Comparison of ENCODE assay signal across 20 cellular contexts in the genomic region with DNA sequence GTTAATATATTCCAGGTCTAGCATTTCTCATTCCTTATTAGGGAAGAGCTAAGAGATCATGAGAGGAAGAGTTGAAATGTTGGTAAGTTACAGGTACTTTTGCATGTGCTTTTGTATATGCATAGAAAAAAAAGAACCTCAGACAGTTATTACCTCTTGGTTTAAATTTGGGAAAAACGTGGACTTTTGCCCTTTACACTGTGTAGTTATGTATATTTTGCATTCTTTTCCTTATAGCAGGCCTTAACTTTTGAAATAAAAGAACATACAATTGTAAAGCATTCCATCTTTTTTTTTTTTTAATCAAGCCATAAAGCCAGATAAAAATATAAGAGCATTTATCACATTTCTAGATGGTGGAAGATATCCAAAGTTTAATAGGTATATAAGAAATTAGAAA.
A peak's percentile ranks its signal among the peaks of the same experiment; 100 is the strongest.
DNase-seq lines count a peak whose midpoint lies in the region; ATAC-seq, FAIRE-seq and TF ChIP-seq lines count a peak whose summit lies in the region.
"Had no signal": no experiment of that assay in that cellular context is flagged by ENCODE, and none has a peak within 500 bp of the region (broad histone marks: within the 10 kb centered on the region; RNA-seq: fewer than 3 reads in every experiment).

No MANE protein-coding gene starts in this region.

- peaks cover 6% of the 10 kb centered on the region for H3K79me2 ChIP-seq in HepG2 (ENCODE audit: insufficient read depth, low read length)

- H3K56ac ChIP-seq in IMR-90 (ENCODE audit: extremely low read depth, insufficient read depth, low read length), result no peak overlapping the region

- H3K27ac ChIP-seq in HepG2 (ENCODE audit: extremely low read length, insufficient read depth, low read length) (no peak overlapping the region), right lobe of liver (no peak overlapping the region), IMR-90 (ENCODE audit: insufficient read depth, low read length) (no peak overlapping the region), stomach (no peak overlapping the region), testis (no peak overlapping the region)

- peak overlapping the region; percentile 11 for H2BK5ac ChIP-seq in IMR-90 (ENCODE audit: low read depth, low read length, poor library complexity, severe bottlenecking)

- no peak overlapping the region for H3K14ac ChIP-seq in IMR-90 (replicated peaks; ENCODE audit: low read depth, low read length)

- no peak for TF ChIP-seq RAD21 in HepG2 (CRISPR knock-in tag; IDR thresholded peaks at IDR 0.05)
- no peak for TF ChIP-seq RAD21 in IMR-90 (IDR thresholded peaks at IDR 0.05; ENCODE audit: low read length)

- no peak overlapping the region for H3K23ac ChIP-seq in IMR-90 (ENCODE audit: low read depth, low read length)

- H3K9me3 ChIP-seq in HepG2 (ENCODE audit: low read length), result no peaks in the 10 kb centered on the region
- no peaks in the 10 kb centered on the region for H3K9me3 ChIP-seq in right lobe of liver
- no peaks in the 10 kb centered on the region for H3K9me3 ChIP-seq in IMR-90 (ENCODE audit: control insufficient read depth, insufficient read depth, low read length)
- no peaks in the 10 kb centered on the region for H3K9me3 ChIP-seq in stomach
- no peaks in the 10 kb centered on the region for H3K9me3 ChIP-seq in testis
- H3K9me3 ChIP-seq: HAP-1 had no signal

- CTCF ChIA-PET in HepG2 (lab: Yijun Ruan, JAX; ENCODE audit: low intra/inter-chr PET ratio, low total read pairs) (no interaction called here), IMR-90 (lab: Yijun Ruan, JAX) (no interaction called here)

- no peak overlapping the region for H2AFZ ChIP-seq in HepG2 (ENCODE audit: low read length)
- H2AFZ ChIP-seq in IMR-90 (replicated peaks; ENCODE audit: low read length, poor library complexity), result no peak overlapping the region

- ATAC-seq in HepG2 (no peak), right lobe of liver (no peak), IMR-90 (ENCODE audit: low read depth) (no peak), left colon (peak; percentile 76), GM18517 (IDR thresholded peaks at IDR 0.05; ENCODE audit: unreplicated experiment) (no peak)

- H3K79me1 ChIP-seq in IMR-90 (ENCODE audit: low read depth in 1 of 2, low read length in 2 of 2), result peaks cover 4 to 22% of the 10 kb centered on the region in 2 experiments; a peak in 3 of 4 replicates

- no peak for FAIRE-seq in HepG2 (lab: Jason Lieb, UNC)
- FAIRE-seq: GM12891, H54 had no signal

- H3K4me3 ChIP-seq in HepG2 (replicated peaks in 1 of 3; ENCODE audit: insufficient read depth in 1 of 3, low read depth in 2 of 3, low read length in 3 of 3) (no peak overlapping the region), right lobe of liver (no peak overlapping the region), IMR-90 (ENCODE audit: insufficient read depth, low read depth, low read length) (no peak overlapping the region), stomach (no peak overlapping the region), testis (no peak overlapping the region)
- H3K4me3 ChIP-seq: HAP-1 had no signal

- no peaks in the 10 kb centered on the region for H3K27me3 ChIP-seq in HepG2 (ENCODE audit: control insufficient read depth in 1 of 2, insufficient read depth in 2 of 2, low read length in 2 of 2)
- no peaks in the 10 kb centered on the region for H3K27me3 ChIP-seq in right lobe of liver
- no peaks in the 10 kb centered on the region for H3K27me3 ChIP-seq in IMR-90 (ENCODE audit: control insufficient read depth, insufficient read depth, low read length)
- H3K27me3 ChIP-seq in stomach, result no peaks in the 10 kb centered on the region
- H3K27me3 ChIP-seq in testis, result no peaks in the 10 kb centered on the region

- 49% methylated on average over 1 of the region's 1 CpG for WGBS in HepG2 (ENCODE audit: low lambda C conversion rate)
- 95% methylated on average over 1 of the region's 1 CpG for WGBS in right lobe of liver (ENCODE audit: insufficient coverage, low coverage, low lambda C conversion rate, missing lambda C conversion rate)
- no CpG with 5 or more reads among the region's 1 CpG for WGBS in IMR-90 (ENCODE audit: extremely low coverage in 2 of 2, insufficient read length in 1 of 2), 2 experiments
- whole genome bisulfite sequencing in stomach, 5 donors, result 52 to 70% (median 56%) methylated on average over 1 of the region's 1 CpG
- WGBS in testis, 2 donors, result 91 to 95% methylated on average over 1 of the region's 1 CpG

- intact Hi-C loops in HepG2 (cut with micrococcal nuclease; ENCODE audit: unreplicated experiment) (no loop called here), right lobe of liver (cut with DNase I) (no loop called here), IMR-90 (cut with micrococcal nuclease) (loop anchor here (10.0 kb wide), 1 partner anchor 45 kb away; no protein-coding TSS in a partner anchor), left colon (cut with DNase I, micrococcal nuclease) (no loop called here), stomach (cut with DNase I; ENCODE audit: low total_unique reads) (no loop called here), testis (cut with DNase I; ENCODE audit: low total_unique reads) (no loop called here)

- H3K4me1 ChIP-seq in HepG2 (ENCODE audit: insufficient read depth, low read length) (peaks cover 12% of the 10 kb centered on the region), right lobe of liver (no peaks in the 10 kb centered on the region), IMR-90 (ENCODE audit: control insufficient read depth, insufficient read depth, low read length) (peaks cover 11% of the 10 kb centered on the region), stomach (peaks cover 0 to 9% (median 2%) of the 10 kb centered on the region in 4 donors), testis (no peaks in the 10 kb centered on the region)
- H3K4me1 ChIP-seq: HAP-1 had no signal

- H3K4ac ChIP-seq in IMR-90 (ENCODE audit: low read depth, low read length), result no peak overlapping the region

- DNase-seq in HepG2 (ENCODE audit: low spot score), result no peak
- DNase-seq in right lobe of liver, result no peak
- DNase-seq in IMR-90, result no peak
- no peak for DNase-seq in left colon
- no peak for DNase-seq in stomach
- DNase-seq in testis, result no peak
- DNase-seq: 8988T; C1 segment of cervical spinal cord; Calu3; CD4-positive, alpha-beta memory T cell; COR-L47; DMS53; DMS79 treated with DMSO at 0.1 percent for 48 hours; GF-D8; GOT3; HFFc6 had no signal

- H2BK20ac ChIP-seq in IMR-90 (ENCODE audit: low read depth, low read length), result no peak overlapping the region

- BruUV-seq in HepG2 (replicated peaks; lab: Mats Ljungman, UMichigan) (no TSS peak), IMR-90 (replicated peaks; lab: Mats Ljungman, UMichigan) (no TSS peak)

- no peak overlapping the region for H3K9ac ChIP-seq in HepG2 (ENCODE audit: insufficient read depth, low read depth, low read length)
- H3K9ac ChIP-seq in IMR-90 (ENCODE audit: low read depth, low read length), result no peak overlapping the region

- no peak overlapping the region for H2BK15ac ChIP-seq in IMR-90 (ENCODE audit: low read depth, low read length)

- in situ Hi-C loops in HepG2 (cut with HindIII; ENCODE audit: extremely low pct_ligation_motif_present, low pct_unique_long_range_greater_than_20kb), result no loop called here
- in situ Hi-C loops in IMR-90 (cut with MboI; ENCODE audit: low sequenced_read_pairs), result no loop called here

- TF ChIP-seq POLR2A in HepG2 (IDR thresholded peaks at IDR 0.05; ENCODE audit: insufficient read depth in 1 of 2, low read depth in 2 of 2, low read length in 2 of 2), result no peak
- TF ChIP-seq POLR2A in right lobe of liver (IDR thresholded peaks at IDR 0.05), result no peak
- no peak for TF ChIP-seq POLR2A in IMR-90 (IDR thresholded peaks at IDR 0.05; ENCODE audit: low read depth, low read length)
- no peak for TF ChIP-seq POLR2A in stomach (IDR thresholded peaks at IDR 0.05)
- TF ChIP-seq POLR2A in testis (IDR thresholded peaks at IDR 0.05), result no peak

- no peaks in the 10 kb centered on the region for H4K20me1 ChIP-seq in HepG2 (ENCODE audit: insufficient read depth, low read length)
- peaks cover 12% of the 10 kb centered on the region; the same call in 1 of the 2 replicates for H4K20me1 ChIP-seq in IMR-90 (ENCODE audit: insufficient read depth, low read length)

- H2AK9ac ChIP-seq in IMR-90 (replicated peaks; ENCODE audit: low read depth, low read length, poor library complexity), result no peak overlapping the region

- H2BK120ac ChIP-seq in IMR-90 (ENCODE audit: low read depth, low read length), result no peak overlapping the region

- POLR2A ChIA-PET in HepG2 (lab: Yijun Ruan, JAX), result no interaction called here
- POLR2A ChIA-PET in IMR-90 (lab: Charles Lee; ENCODE audit: unreplicated experiment), result no interaction called here

- no peak overlapping the region for H4K5ac ChIP-seq in IMR-90 (ENCODE audit: low read depth, low read length)

- H3K4me2 ChIP-seq in HepG2 (ENCODE audit: low read depth, low read length) (no peak overlapping the region), IMR-90 (ENCODE audit: low read depth, low read length) (no peak overlapping the region)

- peaks cover 3% of the 10 kb centered on the region; the same call in 1 of the 2 replicates for H3K9me1 ChIP-seq in IMR-90 (ENCODE audit: insufficient read depth, low read length)

- no peaks in the 10 kb centered on the region for H3K36me3 ChIP-seq in HepG2 (replicated peaks in 1 of 2; ENCODE audit: control insufficient read depth in 1 of 2, insufficient read depth in 2 of 2, low read length in 2 of 2)
- no peaks in the 10 kb centered on the region for H3K36me3 ChIP-seq in right lobe of liver
- H3K36me3 ChIP-seq in IMR-90 (ENCODE audit: control insufficient read depth, insufficient read depth, low read length), result no peaks in the 10 kb centered on the region
- H3K36me3 ChIP-seq in stomach, result no peaks in the 10 kb centered on the region
- H3K36me3 ChIP-seq in testis (ENCODE audit: low read depth, missing control alignments), result no peaks in the 10 kb centered on the region
- H3K36me3 ChIP-seq: HAP-1 had no signal

- no peak for TF ChIP-seq EP300 in HepG2 (IDR thresholded peaks at IDR 0.05; ENCODE audit: low read depth in 2 of 2, low read length in 2 of 2)
- no peak for TF ChIP-seq EP300 in HepG2 (CRISPR knock-in tag; IDR thresholded peaks at IDR 0.05; ENCODE audit: borderline replicate concordance)
- no peak for TF ChIP-seq EP300 in stomach (IDR thresholded peaks at IDR 0.05)

- no peak overlapping the region for H2AK5ac ChIP-seq in IMR-90 (ENCODE audit: low read depth, low read length)

- H4K8ac ChIP-seq in IMR-90 (ENCODE audit: low read depth in 2 of 2, low read length in 2 of 2), result no peak overlapping the region

- H3K18ac ChIP-seq in IMR-90 (ENCODE audit: low read depth, low read length), result no peak overlapping the region

- dilution Hi-C loops in IMR-90 (cut with HindIII; ENCODE audit: low sequenced_read_pairs, unreplicated experiment), result no loop called here

- no peak overlapping the region for H4K91ac ChIP-seq in IMR-90 (ENCODE audit: insufficient read depth, low read depth, low read length)

- TF ChIP-seq CTCF in HepG2 (CRISPR knock-in tag; IDR thresholded peaks at IDR 0.05) (no peak), right lobe of liver (IDR thresholded peaks at IDR 0.05) (no peak), IMR-90 (conservative IDR thresholded peaks at IDR 0.05; ENCODE audit: low read depth, low read length) (no peak), stomach (IDR thresholded peaks at IDR 0.05) (no peak), testis (IDR thresholded peaks at IDR 0.05) (no peak)

TF ChIP-seq in IMR-90, 13 proteins besides CTCF, POLR2A, EP300 and RAD21 (continues in another document):
- TF ChIP-seq CHD1 (IDR thresholded peaks at IDR 0.05; ENCODE audit: low read depth, low read length) (no peak), SMC3 (IDR thresholded peaks at IDR 0.05; ENCODE audit: low read depth, low read length) (no peak), MXI1 (IDR thresholded peaks at IDR 0.05; ENCODE audit: borderline replicate concordance, low read depth, low read length) (no peak)
